ENCODE assay signal across 1 cellular context in the genomic region with DNA sequence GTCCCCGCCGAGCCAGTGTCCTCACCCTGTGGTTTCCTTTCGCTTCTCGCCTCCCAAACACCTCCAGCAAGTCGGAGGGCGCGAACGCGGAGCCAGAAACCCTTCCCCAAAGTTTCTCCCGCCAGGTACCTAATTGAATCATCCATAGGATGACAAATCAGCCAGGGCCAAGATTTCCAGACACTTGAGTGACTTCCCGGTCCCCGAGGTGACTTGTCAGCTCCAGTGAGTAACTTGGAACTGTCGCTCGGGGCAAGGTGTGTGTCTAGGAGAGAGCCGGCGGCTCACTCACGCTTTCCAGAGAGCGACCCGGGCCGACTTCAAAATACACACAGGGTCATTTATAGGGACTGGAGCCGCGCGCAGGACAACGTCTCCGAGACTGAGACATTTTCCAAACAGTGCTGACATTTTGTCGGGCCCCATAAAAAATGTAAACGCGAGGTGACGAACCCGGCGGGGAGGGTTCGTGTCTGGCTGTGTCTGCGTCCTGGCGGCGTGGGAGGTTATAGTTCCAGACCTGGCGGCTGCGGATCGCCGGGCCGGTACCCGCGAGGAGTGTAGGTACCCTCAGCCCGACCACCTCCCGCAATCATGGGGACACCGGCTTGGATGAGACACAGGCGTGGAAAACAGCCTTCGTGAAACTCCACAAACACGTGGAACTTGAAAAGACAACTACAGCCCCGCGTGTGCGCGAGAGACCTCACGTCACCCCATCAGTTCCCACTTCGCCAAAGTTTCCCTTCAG.
TF ChIP-seq lines count a peak whose summit lies in the region.

No MANE protein-coding gene starts in this region.

TF ChIP-seq in H1, 55 proteins besides CTCF, POLR2A, EP300 and RAD21 (continued from another document):
- TF ChIP-seq TCF12 (IDR thresholded peaks at IDR 0.05; ENCODE audit: low read depth, low read length) (no peak), SRF (IDR thresholded peaks at IDR 0.05; ENCODE audit: low read depth, low read length) (no peak), NRF1 (IDR thresholded peaks at IDR 0.05; ENCODE audit: low read depth, low read length) (no peak)
- TF ChIP-seq, protein P1, sequence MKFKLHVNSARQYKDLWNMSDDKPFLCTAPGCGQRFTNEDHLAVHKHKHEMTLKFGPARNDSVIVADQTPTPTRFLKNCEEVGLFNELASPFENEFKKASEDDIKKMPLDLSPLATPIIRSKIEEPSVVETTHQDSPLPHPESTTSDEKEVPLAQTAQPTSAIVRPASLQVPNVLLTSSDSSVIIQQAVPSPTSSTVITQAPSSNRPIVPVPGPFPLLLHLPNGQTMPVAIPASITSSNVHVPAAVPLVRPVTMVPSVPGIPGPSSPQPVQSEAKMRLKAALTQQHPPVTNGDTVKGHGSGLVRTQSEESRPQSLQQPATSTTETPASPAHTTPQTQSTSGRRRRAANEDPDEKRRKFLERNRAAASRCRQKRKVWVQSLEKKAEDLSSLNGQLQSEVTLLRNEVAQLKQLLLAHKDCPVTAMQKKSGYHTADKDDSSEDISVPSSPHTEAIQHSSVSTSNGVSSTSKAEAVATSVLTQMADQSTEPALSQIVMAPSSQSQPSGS (IDR thresholded peaks at IDR 0.05; ENCODE audit: low read length): no peak
